In the genomic region with DNA sequence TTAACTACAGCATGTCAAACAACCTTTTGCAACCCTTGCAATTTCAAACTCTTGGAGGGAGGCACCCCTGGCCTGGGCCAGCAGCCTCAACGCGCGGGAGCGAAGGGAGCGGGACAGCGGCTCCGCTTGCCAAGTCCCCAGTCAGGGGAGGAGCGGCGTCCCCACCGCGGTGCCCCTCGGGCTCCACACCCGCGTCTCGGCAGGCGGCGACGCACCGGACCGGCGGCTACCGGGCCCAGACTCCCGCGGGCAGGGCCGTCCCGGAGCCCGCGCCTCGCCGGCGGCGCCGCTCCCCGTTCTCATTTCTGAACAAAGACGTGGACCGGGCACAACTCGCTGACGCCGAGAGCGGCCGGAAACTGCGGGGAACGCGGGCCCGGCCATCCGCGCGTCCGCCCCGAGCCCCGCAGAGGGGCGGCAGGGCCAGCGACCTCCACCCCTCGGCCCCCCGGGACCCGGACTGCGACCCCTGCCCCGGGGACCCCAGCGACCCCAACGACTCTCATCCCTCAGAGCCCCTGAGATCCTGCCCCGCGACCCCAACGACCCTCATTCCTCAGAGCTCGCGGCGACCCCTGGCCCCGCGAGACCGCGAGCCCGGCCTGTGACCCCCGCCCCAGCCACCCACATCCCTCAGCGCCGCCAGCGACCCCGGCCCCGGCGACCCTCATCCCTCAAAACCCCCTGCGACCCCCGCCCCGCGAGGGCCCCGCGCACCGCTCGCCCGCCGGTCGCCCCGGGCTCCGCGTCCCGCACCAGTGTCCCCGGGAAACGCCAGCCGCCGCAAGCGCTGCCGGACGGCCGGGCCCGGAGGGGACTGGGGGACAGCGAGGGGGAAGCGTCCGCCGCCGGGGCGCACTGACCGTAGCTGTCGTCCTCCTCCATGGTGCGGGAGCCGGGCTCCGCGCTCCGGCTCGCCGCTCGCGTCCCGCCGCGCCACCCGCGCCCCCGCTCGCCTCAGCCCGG, we compare ENCODE assay signal across 8 cellular contexts. TPM values are rescaled to one million over a fixed set of nuclear protein-coding genes. Genes with fewer than 3 reads are reported as not detected.
DNase-seq lines count a peak whose midpoint lies in the region; ATAC-seq and TF ChIP-seq lines count a peak whose summit lies in the region.

A gene with protein sequence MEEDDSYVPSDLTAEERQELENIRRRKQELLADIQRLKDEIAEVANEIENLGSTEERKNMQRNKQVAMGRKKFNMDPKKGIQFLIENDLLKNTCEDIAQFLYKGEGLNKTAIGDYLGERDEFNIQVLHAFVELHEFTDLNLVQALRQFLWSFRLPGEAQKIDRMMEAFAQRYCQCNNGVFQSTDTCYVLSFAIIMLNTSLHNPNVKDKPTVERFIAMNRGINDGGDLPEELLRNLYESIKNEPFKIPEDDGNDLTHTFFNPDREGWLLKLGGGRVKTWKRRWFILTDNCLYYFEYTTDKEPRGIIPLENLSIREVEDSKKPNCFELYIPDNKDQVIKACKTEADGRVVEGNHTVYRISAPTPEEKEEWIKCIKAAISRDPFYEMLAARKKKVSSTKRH (minus strand): TSS at position 935 of the 966 bp plus-strand sequence. CDS start 50 bp downstream, at position 885.

- peak; percentile 18 for ATAC-seq in HG02798 (IDR thresholded peaks at IDR 0.05; ENCODE audit: poor library complexity, unreplicated experiment)

- H3K9me3 ChIP-seq in iPS-18c (ENCODE audit: control insufficient read depth, insufficient read depth, low read length), result no peaks in the 10 kb centered on the region

- no peak for TF ChIP-seq CTCF in brain (conservative IDR thresholded peaks at IDR 0.05)

- peak within 1 kb of the TSS; percentile 84 for H3K4me3 ChIP-seq in iPS-18c (ENCODE audit: insufficient read depth, low read depth, low read length)
- H3K4me3 ChIP-seq in skeletal muscle cell (ENCODE audit: low read depth, low read length), result peak within 1 kb of the TSS; percentile 76

- H3K4me3 Mint-ChIP-seq in brain, result peak within 1 kb of the TSS; percentile 89 to 95 (median 93)

- H3K9me3 Mint-ChIP-seq in brain, result no peaks in the 10 kb centered on the region

- no peaks in the 10 kb centered on the region for H3K27me3 Mint-ChIP-seq in brain

- H3K36me3 Mint-ChIP-seq in brain, result no peaks in the 10 kb centered on the region

- peak within 1 kb of the TSS; percentile 68 to 97 (median 86) for H3K27ac Mint-ChIP-seq in brain

- DNase-seq in DMS 273 (lab: John Stamatoyannopoulos, UW; ENCODE audit: unreplicated experiment) (peak; percentile 77), DMS 273 treated with DMSO at 0.1 percent for 48 hours (lab: John Stamatoyannopoulos, UW) (no peak), RPMI8226 (peak; percentile 67), skeletal muscle cell (ENCODE audit: low read depth) (no peak), epidermal melanocyte (ENCODE audit: insufficient read length, low spot score) (no peak)

- H3K4me1 Mint-ChIP-seq in brain, result peaks cover 35% of the 10 kb centered on the region

RNA-seq across cellular contexts. Expression of the gene that starts here (rescaled TPM):
- 33.6 TPM for polyA plus RNA-seq in brain (ENCODE audit: insufficient read depth, low read depth, low replicate concordance)

Comparison
In these comparisons a context has a peak if more than half of its experiments do, and no peak if none do; other contexts are left out.
1. DNase-seq: peak in DMS 273 (single experiment) and RPMI8226 (single experiment); none in DMS 273 treated with DMSO at 0.1 percent for 48 hours (single experiment), skeletal muscle cell (single experiment) and epidermal melanocyte (single experiment).